ENCODE assay signal across 13 cellular contexts in the genomic region with DNA sequence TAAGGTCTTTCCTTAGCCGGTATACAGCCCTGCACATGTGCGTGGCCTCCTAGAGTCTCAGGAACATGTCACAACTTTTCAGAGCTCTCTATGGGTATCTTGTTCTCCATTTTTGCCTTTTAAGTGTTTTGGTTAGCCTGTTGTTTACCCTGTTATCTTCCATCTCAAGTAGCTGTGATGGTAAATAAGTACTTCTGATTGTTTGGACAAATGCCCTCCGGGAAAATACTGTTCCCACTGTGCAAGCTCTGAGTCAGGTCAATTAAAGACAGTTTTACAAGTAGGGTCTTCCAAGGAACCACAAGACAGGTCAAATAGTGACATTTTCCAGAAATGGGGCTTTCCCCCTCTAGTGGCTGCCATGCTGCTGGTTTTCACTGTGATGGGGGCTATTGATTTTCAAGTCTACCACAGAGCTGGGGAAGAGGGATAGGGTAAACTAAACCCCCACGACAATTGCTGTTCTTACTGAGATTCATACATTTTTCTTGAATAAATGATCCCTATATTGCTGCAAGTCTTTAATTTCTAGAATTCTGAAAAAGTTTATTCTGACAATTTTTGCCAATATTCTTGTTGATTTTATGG. TPM values are rescaled to one million over a fixed set of nuclear protein-coding genes. Genes with fewer than 3 reads are reported as not detected.
DNase-seq lines count a peak whose midpoint lies in the region; ATAC-seq and TF ChIP-seq lines count a peak whose summit lies in the region.
"Had no signal": no experiment of that assay in that cellular context is flagged by ENCODE, and none has a peak within 500 bp of the region (broad histone marks: within the 10 kb centered on the region; RNA-seq: fewer than 3 reads in every experiment).

No MANE protein-coding gene starts in this region.

- peak overlapping the region; percentile 13 for H3K4me3 Mint-ChIP-seq in CD4-positive, alpha-beta T cell
- H3K4me3 Mint-ChIP-seq in H9: no peak overlapping the region
- no peak overlapping the region for H3K4me3 Mint-ChIP-seq in immature natural killer cell

- intact Hi-C loops in CD4-positive, alpha-beta T cell (cut with DNase I, micrococcal nuclease): loop anchor here (5.0 kb wide), 4 partner anchors 33 to 433 kb away; no protein-coding TSS in a partner anchor

- H2BK5ac ChIP-seq in H9 (ENCODE audit: insufficient read length, low read length): no peak overlapping the region

- no peaks in the 10 kb centered on the region for H3K36me3 Mint-ChIP-seq in CD4-positive, alpha-beta T cell (ENCODE audit: low read depth)
- peaks cover 2 to 8% (median 3%) of the 10 kb centered on the region in 3 experiments; a peak in 4 of 7 replicates for H3K36me3 Mint-ChIP-seq in H9 (ENCODE audit: insufficient read depth in 1 of 3, low read depth in 3 of 3)
- H3K36me3 Mint-ChIP-seq in immature natural killer cell: peaks cover 0 to 4% (median 0%) of the 10 kb centered on the region in 3 donors

- H3K79me2 ChIP-seq in H9 (ENCODE audit: insufficient read depth, low read length): no peaks in the 10 kb centered on the region
- H3K79me2 ChIP-seq: parathyroid adenoma had no signal

- H3K27me3 Mint-ChIP-seq in CD4-positive, alpha-beta T cell: no peaks in the 10 kb centered on the region
- H3K27me3 Mint-ChIP-seq in H9 (ENCODE audit: low read depth): no peaks in the 10 kb centered on the region
- peaks cover 2 to 5% (median 4%) of the 10 kb centered on the region in 3 donors for H3K27me3 Mint-ChIP-seq in immature natural killer cell (ENCODE audit: low read depth in 3 of 3)

- no peak overlapping the region for H3K9ac ChIP-seq in H9 (ENCODE audit: extremely low read depth, insufficient read length, low read length)
- H3K9ac ChIP-seq: parathyroid adenoma had no signal

- no peak overlapping the region for H2BK20ac ChIP-seq in H9 (ENCODE audit: low read depth, low read length, poor library complexity, severe bottlenecking)

- no peak overlapping the region for H2BK12ac ChIP-seq in H9 (ENCODE audit: insufficient read length, low read depth, low read length)

- H3K4me1 Mint-ChIP-seq in CD4-positive, alpha-beta T cell (ENCODE audit: low read depth): peaks cover 62% of the 10 kb centered on the region
- H3K4me1 Mint-ChIP-seq in H9: peaks cover 33 to 37% of the 10 kb centered on the region in 2 experiments
- peaks cover 14 to 25% of the 10 kb centered on the region in 2 donors for H3K4me1 Mint-ChIP-seq in immature natural killer cell

- no peak overlapping the region for H2BK120ac ChIP-seq in H9 (ENCODE audit: low read depth, low read length, poor library complexity, severe bottlenecking)

- no peak overlapping the region for H3K18ac ChIP-seq in H9 (ENCODE audit: insufficient read length, low read depth, low read length)

- H3K56ac ChIP-seq in H9 (ENCODE audit: insufficient read length, low read depth, low read length): no peak overlapping the region

- no peak overlapping the region for H4K5ac ChIP-seq in H9 (ENCODE audit: insufficient read length, low read depth, low read length)

- peaks cover 9% of the 10 kb centered on the region for H3K23me2 ChIP-seq in H9 (ENCODE audit: insufficient read length, low read depth, low read length, poor library complexity, severe bottlenecking)

- no peak overlapping the region for H3K27ac Mint-ChIP-seq in CD4-positive, alpha-beta T cell
- H3K27ac Mint-ChIP-seq in H9 (peak overlapping the region in 2 of 3 experiments; percentile 22 to 71; a peak in 2 of 7 replicates), immature natural killer cell (no peak overlapping the region)

- no peak overlapping the region for H3K4me2 ChIP-seq in H9 (ENCODE audit: insufficient read depth, insufficient read length, low read length)

- H4K20me1 ChIP-seq in H9 (ENCODE audit: control insufficient read depth, insufficient read depth, insufficient read length): no peaks in the 10 kb centered on the region

- no peak overlapping the region for H3K27ac ChIP-seq in CD4-positive, alpha-beta T cell (ENCODE audit: low read depth, low read length)
- no peak overlapping the region for H3K27ac ChIP-seq in H9 (ENCODE audit: insufficient read length, low read depth, low read length)
- H3K27ac ChIP-seq: parathyroid adenoma, stomach had no signal

- H3K14ac ChIP-seq in H9 (ENCODE audit: insufficient read depth, low read length): no peak overlapping the region

- no peak for ATAC-seq in CD4-positive, alpha-beta T cell (ENCODE audit: poor library complexity)
- no peak for ATAC-seq in GM21723 (IDR thresholded peaks at IDR 0.05; ENCODE audit: unreplicated experiment)

- POLR2A ChIA-PET in CD4-positive, alpha-beta T cell (lab: Charles Lee): interaction anchor here (0.7 kb wide), 1 partner anchor 411 kb away, joined by 3 read pairs; no protein-coding TSS in a partner anchor

- no peaks in the 10 kb centered on the region for H3K9me3 Mint-ChIP-seq in CD4-positive, alpha-beta T cell
- H3K9me3 Mint-ChIP-seq in H9 (no peaks in the 10 kb centered on the region), immature natural killer cell (no peaks in the 10 kb centered on the region)

- no peaks in the 10 kb centered on the region for H3K4me1 ChIP-seq in H9 (ENCODE audit: insufficient read depth, low read length)
- H3K4me1 ChIP-seq: parathyroid adenoma had no signal

- no CpG with 5 or more reads among the region's 4 CpGs for WGBS in H9 (ENCODE audit: extremely low coverage, insufficient read length, low lambda C conversion rate)

- no peak overlapping the region for H3K4ac ChIP-seq in H9 (ENCODE audit: low read depth, low read length)

- no peak overlapping the region for H3T11ph ChIP-seq in H9 (ENCODE audit: low read length)

- peaks cover 2% of the 10 kb centered on the region for H3K79me1 ChIP-seq in H9 (ENCODE audit: insufficient read depth, low read depth, low read length, poor library complexity, severe bottlenecking)

- H2AK5ac ChIP-seq in H9 (ENCODE audit: insufficient read length, low read length): no peak overlapping the region

- CTCF ChIA-PET in CD4-positive, alpha-beta T cell (lab: Charles Lee): interaction anchor here (0.8 kb wide), 1 partner anchor 38 kb away, joined by 3 read pairs; no protein-coding TSS in a partner anchor

- H4K8ac ChIP-seq in H9 (replicated peaks; ENCODE audit: insufficient read length, low read depth, low read length): no peak overlapping the region

- no peaks in the 10 kb centered on the region for H3K9me3 ChIP-seq in CD4-positive, alpha-beta T cell (ENCODE audit: control insufficient read depth, low read length)
- H3K9me3 ChIP-seq in H9 (ENCODE audit: control insufficient read depth, low read depth, low read length): no peaks in the 10 kb centered on the region
- H3K9me3 ChIP-seq: stomach had no signal

- no peak for DNase-seq in CD4-positive, alpha-beta T cell
- peak; percentile 31 for DNase-seq in H9
- peak; percentile 50 for DNase-seq in RPMI7951 (ENCODE audit: low read depth)
- peak; percentile 59 for DNase-seq in foreskin melanocyte
- DNase-seq in occipital lobe (lab: John Stamatoyannopoulos, UW): no peak
- no peak for DNase-seq in immature natural killer cell
- no peak for DNase-seq in AG08395 (ENCODE audit: low spot score)
- DNase-seq: effector memory CD4-positive, alpha-beta T cell; NCI-H2029; stimulated activated CD4-positive, alpha-beta T cell treated with anti-CD3 and anti-CD28 coated beads, Interleukin-4, amount 100 ng/mL, for 24 hours; stomach had no signal

- H4K91ac ChIP-seq in H9 (ENCODE audit: insufficient read length, low read depth, low read length): no peak overlapping the region

- no peak for TF ChIP-seq CTCF in CD4-positive, alpha-beta T cell (IDR thresholded peaks at IDR 0.05)
- TF ChIP-seq CTCF in H9 (conservative IDR thresholded peaks at IDR 0.05): peak; percentile 52

- no peak overlapping the region for H2AFZ ChIP-seq in H9 (ENCODE audit: low read length)
- H2AFZ ChIP-seq: parathyroid adenoma had no signal

- H3K27me3 ChIP-seq in CD4-positive, alpha-beta T cell (ENCODE audit: control insufficient read depth, insufficient read depth, low read length): no peaks in the 10 kb centered on the region
- no peaks in the 10 kb centered on the region for H3K27me3 ChIP-seq in H9 (ENCODE audit: insufficient read depth, low read length)
- H3K27me3 ChIP-seq: stomach had no signal

- H2BK15ac ChIP-seq in H9 (ENCODE audit: low read depth, low read length): no peak overlapping the region

- no peak overlapping the region for H3K23ac ChIP-seq in H9 (ENCODE audit: insufficient read length, low read depth, low read length)

RNA-seq across cellular contexts. Expression of gene CLYBL, which starts 4.3 kb away (rescaled TPM):
- total RNA-seq in CD4-positive, alpha-beta T cell: 1 to 10 TPM; 4.7 to 6.4 TPM
- total RNA-seq in H9 (2021): 16.5 and 20.7 TPM in 2 replicates
- 0.12 and 0.39 TPM in 2 replicates for total RNA-seq in RPMI7951 (2014; rRNA removed; shearing (Covaris generic))
- total RNA-seq in occipital lobe: 1.4 TPM
- 10 to 100 TPM in 1 of 3 donors, 1 to 10 TPM in 2; 4.5 to 13.7 (median 7.6) TPM for polyA plus RNA-seq in immature natural killer cell

Comparison
In these comparisons a context has a peak if more than half of its experiments do, and no peak if none do; other contexts are left out.
1. DNase-seq: peak in H9 (single experiment), RPMI7951 (single experiment) and foreskin melanocyte (single experiment); none in CD4-positive, alpha-beta T cell (0 of 10), occipital lobe (single experiment), immature natural killer cell (0 of 3) and AG08395 (single experiment).
2. H3K27ac Mint-ChIP-seq: peak in H9 (2 of 3); none in CD4-positive, alpha-beta T cell (single experiment) and immature natural killer cell (0 of 6).